ENCODE assay signal across 1 cellular context in genomic region chr1:244761279-244761678, GRCh38.
TF ChIP-seq lines count a peak whose summit lies in the region.

No MANE protein-coding gene starts in this region.

TF ChIP-seq in SK-N-SH, 30 proteins besides CTCF, POLR2A, EP300 and RAD21 (continued from another document):
- TF ChIP-seq ZBTB33 (IDR thresholded peaks at IDR 0.05; ENCODE audit: borderline replicate concordance, low read depth), result no peak
- no peak for TF ChIP-seq TEAD4 (IDR thresholded peaks at IDR 0.05; ENCODE audit: borderline replicate concordance, insufficient read depth)
- no peak for TF ChIP-seq FOXM1 (IDR thresholded peaks at IDR 0.05; ENCODE audit: low read depth)
- TF ChIP-seq EZH2phosphoT487 (IDR thresholded peaks at IDR 0.05; ENCODE audit: borderline replicate concordance, low read depth), result no peak
- no peak for TF ChIP-seq NRF1 (IDR thresholded peaks at IDR 0.05; ENCODE audit: low read depth, low read length)
- TF ChIP-seq RFX5 (IDR thresholded peaks at IDR 0.05; ENCODE audit: low read length), result no peak
- no peak for TF ChIP-seq POLR2AphosphoS5 (IDR thresholded peaks at IDR 0.05; ENCODE audit: low read depth, low read length)
- no peak for TF ChIP-seq CHD2 (IDR thresholded peaks at IDR 0.05; ENCODE audit: low read length, partially characterized antibody)
- TF ChIP-seq ELF1 (IDR thresholded peaks at IDR 0.05), result no peak
- TF ChIP-seq, protein P1, sequence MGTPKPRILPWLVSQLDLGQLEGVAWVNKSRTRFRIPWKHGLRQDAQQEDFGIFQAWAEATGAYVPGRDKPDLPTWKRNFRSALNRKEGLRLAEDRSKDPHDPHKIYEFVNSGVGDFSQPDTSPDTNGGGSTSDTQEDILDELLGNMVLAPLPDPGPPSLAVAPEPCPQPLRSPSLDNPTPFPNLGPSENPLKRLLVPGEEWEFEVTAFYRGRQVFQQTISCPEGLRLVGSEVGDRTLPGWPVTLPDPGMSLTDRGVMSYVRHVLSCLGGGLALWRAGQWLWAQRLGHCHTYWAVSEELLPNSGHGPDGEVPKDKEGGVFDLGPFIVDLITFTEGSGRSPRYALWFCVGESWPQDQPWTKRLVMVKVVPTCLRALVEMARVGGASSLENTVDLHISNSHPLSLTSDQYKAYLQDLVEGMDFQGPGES (IDR thresholded peaks at IDR 0.05; ENCODE audit: low read depth, low read length), result no peak
- TF ChIP-seq, protein P2, sequence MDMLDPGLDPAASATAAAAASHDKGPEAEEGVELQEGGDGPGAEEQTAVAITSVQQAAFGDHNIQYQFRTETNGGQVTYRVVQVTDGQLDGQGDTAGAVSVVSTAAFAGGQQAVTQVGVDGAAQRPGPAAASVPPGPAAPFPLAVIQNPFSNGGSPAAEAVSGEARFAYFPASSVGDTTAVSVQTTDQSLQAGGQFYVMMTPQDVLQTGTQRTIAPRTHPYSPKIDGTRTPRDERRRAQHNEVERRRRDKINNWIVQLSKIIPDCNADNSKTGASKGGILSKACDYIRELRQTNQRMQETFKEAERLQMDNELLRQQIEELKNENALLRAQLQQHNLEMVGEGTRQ (IDR thresholded peaks at IDR 0.05; ENCODE audit: borderline replicate concordance, low read depth, low read length), result no peak
- TF ChIP-seq NFIC (IDR thresholded peaks at IDR 0.05; ENCODE audit: borderline replicate concordance), result no peak
- no peak for TF ChIP-seq JUND (IDR thresholded peaks at IDR 0.05)
- TF ChIP-seq TAF1 (IDR thresholded peaks at IDR 0.05; ENCODE audit: borderline replicate concordance, low read depth, low read length), result no peak
- TF ChIP-seq, protein P3, sequence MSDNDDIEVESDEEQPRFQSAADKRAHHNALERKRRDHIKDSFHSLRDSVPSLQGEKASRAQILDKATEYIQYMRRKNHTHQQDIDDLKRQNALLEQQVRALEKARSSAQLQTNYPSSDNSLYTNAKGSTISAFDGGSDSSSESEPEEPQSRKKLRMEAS (IDR thresholded peaks at IDR 0.05; ENCODE audit: low read depth), result peak; percentile 73; the same call in 1 of the 2 replicates
- TF ChIP-seq, protein P4, sequence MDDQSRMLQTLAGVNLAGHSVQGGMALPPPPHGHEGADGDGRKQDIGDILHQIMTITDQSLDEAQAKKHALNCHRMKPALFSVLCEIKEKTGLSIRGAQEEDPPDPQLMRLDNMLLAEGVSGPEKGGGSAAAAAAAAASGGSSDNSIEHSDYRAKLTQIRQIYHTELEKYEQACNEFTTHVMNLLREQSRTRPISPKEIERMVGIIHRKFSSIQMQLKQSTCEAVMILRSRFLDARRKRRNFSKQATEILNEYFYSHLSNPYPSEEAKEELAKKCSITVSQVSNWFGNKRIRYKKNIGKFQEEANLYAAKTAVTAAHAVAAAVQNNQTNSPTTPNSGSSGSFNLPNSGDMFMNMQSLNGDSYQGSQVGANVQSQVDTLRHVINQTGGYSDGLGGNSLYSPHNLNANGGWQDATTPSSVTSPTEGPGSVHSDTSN (IDR thresholded peaks at IDR 0.05), result no peak
- TF ChIP-seq FOXJ3 (CRISPR knock-in tag; IDR thresholded peaks at IDR 0.05), result no peak
- TF ChIP-seq GABPA (IDR thresholded peaks at IDR 0.05; ENCODE audit: low read depth), result no peak
